In genomic region chr10:102853944-102854694, GRCh38 we compare ENCODE assay signal across 1 cellular context.
TF ChIP-seq lines count a peak whose summit lies in the region.

Gene BORCS7 (plus strand): TSS chr10:102854259. CDS start chr10:102854287, 28 bp downstream.

TF ChIP-seq in HepG2, 621 proteins besides CTCF, POLR2A, EP300 and RAD21 (continued from another document and continues in another):
- TF ChIP-seq ZBTB34 (CRISPR knock-in tag; IDR thresholded peaks at IDR 0.05) = peak; percentile 76
- peak; percentile 89 for TF ChIP-seq TBX2 (CRISPR knock-in tag; IDR thresholded peaks at IDR 0.05; ENCODE audit: borderline replicate concordance)
- TF ChIP-seq ZNF430 (CRISPR knock-in tag; IDR thresholded peaks at IDR 0.05) = 0 out of 2 replicates have a peak, but pooled peaks have one; percentile 71
- TF ChIP-seq ZNF335 (CRISPR knock-in tag; IDR thresholded peaks at IDR 0.05) = peak; percentile 92
- TF ChIP-seq DNMT3B (CRISPR knock-in tag; conservative IDR thresholded peaks at IDR 0.05) = 0 out of 2 replicates have a peak, but pooled peaks have one; percentile 45
- TF ChIP-seq YEATS4 (CRISPR knock-in tag; IDR thresholded peaks at IDR 0.05; ENCODE audit: borderline replicate concordance) = peak; percentile 90
- 0 out of 2 replicates have a peak, but pooled peaks have one; percentile 24 for TF ChIP-seq POLR2AphosphoS2 (IDR thresholded peaks at IDR 0.05; ENCODE audit: low read depth, low read length)
- peak; percentile 72 for TF ChIP-seq PTBP1 (IDR thresholded peaks at IDR 0.05; ENCODE audit: low read depth, low read length, poor library complexity, severe bottlenecking)
- peak; percentile 84; the same call in 1 of the 2 replicates for TF ChIP-seq ARHGAP35 (CRISPR knock-in tag; IDR thresholded peaks at IDR 0.05; ENCODE audit: borderline replicate concordance)
- TF ChIP-seq AFF4 (CRISPR knock-in tag; IDR thresholded peaks at IDR 0.05) = no peak
- no peak for TF ChIP-seq BRF2 (CRISPR knock-in tag; IDR thresholded peaks at IDR 0.05)
- peak; percentile 89 for TF ChIP-seq ISL2 (CRISPR knock-in tag; IDR thresholded peaks at IDR 0.05)
- no peak for TF ChIP-seq JUNB (CRISPR knock-in tag; IDR thresholded peaks at IDR 0.05; ENCODE audit: borderline replicate concordance)
- TF ChIP-seq JUND (CRISPR knock-in tag; IDR thresholded peaks at IDR 0.05) = peak; percentile 57; the same call in 1 of the 2 replicates
- TF ChIP-seq ZMYM4 (CRISPR knock-in tag; IDR thresholded peaks at IDR 0.05) = peak; percentile 93
- TF ChIP-seq NR2F6 (IDR thresholded peaks at IDR 0.05) = peak; percentile 47; the same call in 1 of the 2 replicates
- TF ChIP-seq NR2F6 (CRISPR knock-in tag; IDR thresholded peaks at IDR 0.05) = peak; percentile 78
- TF ChIP-seq HNF1B (CRISPR knock-in tag; IDR thresholded peaks at IDR 0.05) = peak; percentile 93
- no peak for TF ChIP-seq ZNF512 (CRISPR knock-in tag; IDR thresholded peaks at IDR 0.05)
- TF ChIP-seq ZNF382 (CRISPR knock-in tag; IDR thresholded peaks at IDR 0.05; ENCODE audit: borderline replicate concordance) = no peak
- TF ChIP-seq MYPOP (CRISPR knock-in tag; IDR thresholded peaks at IDR 0.05) = peak; percentile 90
- peak; percentile 48; the same call in 1 of the 2 replicates for TF ChIP-seq MXD1 (CRISPR knock-in tag; IDR thresholded peaks at IDR 0.05)
- TF ChIP-seq GFI1 (CRISPR knock-in tag; IDR thresholded peaks at IDR 0.05; ENCODE audit: borderline replicate concordance) = 0 out of 2 replicates have a peak, but pooled peaks have one; percentile 34
- peak; percentile 76 for TF ChIP-seq ZNF609 (CRISPR knock-in tag; IDR thresholded peaks at IDR 0.05; ENCODE audit: borderline replicate concordance)
- peak; percentile 86 for TF ChIP-seq MED1 (CRISPR knock-in tag; IDR thresholded peaks at IDR 0.05)
- 0 out of 2 replicates have a peak, but pooled peaks have one; percentile 75 for TF ChIP-seq ZNF33B (CRISPR knock-in tag; IDR thresholded peaks at IDR 0.05)
- peak; percentile 85 for TF ChIP-seq ZNF747 (CRISPR knock-in tag; IDR thresholded peaks at IDR 0.05; ENCODE audit: borderline replicate concordance)
- peak; percentile 77; the same call in 1 of the 2 replicates for TF ChIP-seq ZNF766 (CRISPR knock-in tag; IDR thresholded peaks at IDR 0.05; ENCODE audit: borderline replicate concordance)
- TF ChIP-seq ZNF180 (CRISPR knock-in tag; IDR thresholded peaks at IDR 0.05; ENCODE audit: borderline replicate concordance, low read depth) = no peak
- peak; percentile 99 for TF ChIP-seq ZFY (CRISPR knock-in tag; IDR thresholded peaks at IDR 0.05)
- no peak for TF ChIP-seq DBP (CRISPR knock-in tag; IDR thresholded peaks at IDR 0.05; ENCODE audit: not compliant biosample characterization)
- peak; percentile 24; the same call in 1 of the 2 replicates for TF ChIP-seq AHDC1 (CRISPR knock-in tag; IDR thresholded peaks at IDR 0.05; ENCODE audit: borderline replicate concordance)
